ENCODE assay signal across 9 cellular contexts in genomic region chr12:54304187-54304810, GRCh38. TPM values are rescaled to one million over a fixed set of nuclear protein-coding genes. Genes with fewer than 3 reads are reported as not detected.
DNase-seq lines count a peak whose midpoint lies in the region; ATAC-seq and TF ChIP-seq lines count a peak whose summit lies in the region.
"Had no signal": no experiment of that assay in that cellular context is flagged by ENCODE, and none has a peak within 500 bp of the region (broad histone marks: within the 10 kb centered on the region; RNA-seq: fewer than 3 reads in every experiment).

No MANE protein-coding gene starts in this region.

- peak overlapping the region; percentile 80 for H3K4me3 Mint-ChIP-seq in dendritic cell treated with granulocyte-macrophage colony-stimulating factor and Interleukin-4, amounts not matched to agents 40 ng/mL and 50 ng/mL, for 4 days

- peak overlapping the region; percentile 95 for H3K27ac Mint-ChIP-seq in dendritic cell treated with granulocyte-macrophage colony-stimulating factor and Interleukin-4, amounts not matched to agents 40 ng/mL and 50 ng/mL, for 4 days

- H4K20me1 ChIP-seq in DND-41 (ENCODE audit: insufficient read depth, low read length) = no peaks in the 10 kb centered on the region

- H3K4me3 ChIP-seq in DND-41 (ENCODE audit: low read depth in 1 of 2, low read length in 2 of 2) (peak overlapping the region in 1 of 2 experiments; percentile 42; a peak in 2 of 4 replicates), mucosa of stomach (ENCODE audit: low read length) (no peak overlapping the region), vagina (no peak overlapping the region)

- intact Hi-C loops in dendritic cell treated with granulocyte-macrophage colony-stimulating factor and Interleukin-4, amounts not matched to agents 40 ng/mL and 50 ng/mL, for 4 days (cut with micrococcal nuclease) = no loop called here
- intact Hi-C loops in vagina (cut with DNase I) = no loop called here

- TF ChIP-seq CTCF in DND-41 (IDR thresholded peaks at IDR 0.05; ENCODE audit: borderline replicate concordance, extremely low read depth, low read length, poor library complexity, severe bottlenecking) (no peak), vagina (IDR thresholded peaks at IDR 0.05) (no peak)

- H3K27me3 Mint-ChIP-seq in dendritic cell treated with granulocyte-macrophage colony-stimulating factor and Interleukin-4, amounts not matched to agents 40 ng/mL and 50 ng/mL, for 4 days = no peaks in the 10 kb centered on the region

- TF ChIP-seq POLR2A in vagina (IDR thresholded peaks at IDR 0.05) = no peak

- peaks cover 34% of the 10 kb centered on the region for H3K27me3 ChIP-seq in DND-41 (ENCODE audit: insufficient read depth, low read length, poor library complexity)
- peaks cover 20% of the 10 kb centered on the region for H3K27me3 ChIP-seq in mucosa of stomach (ENCODE audit: control insufficient read depth, insufficient read depth, low read length)
- no peaks in the 10 kb centered on the region for H3K27me3 ChIP-seq in vagina

- H3K36me3 Mint-ChIP-seq in dendritic cell treated with granulocyte-macrophage colony-stimulating factor and Interleukin-4, amounts not matched to agents 40 ng/mL and 50 ng/mL, for 4 days (ENCODE audit: low read depth) = peaks cover 17% of the 10 kb centered on the region

- H3K4me1 ChIP-seq in DND-41 (ENCODE audit: insufficient read depth, low read length) (peaks cover 17% of the 10 kb centered on the region), mucosa of stomach (ENCODE audit: control insufficient read depth, insufficient read depth, low read length) (peaks cover 40% of the 10 kb centered on the region), vagina (peaks cover 12% of the 10 kb centered on the region)

- DNase-seq in DND-41 = peak; percentile 90
- peak; percentile 72 for DNase-seq in NCI-H2107 (lab: John Stamatoyannopoulos, UW)
- no peak for DNase-seq in DMS53 (lab: John Stamatoyannopoulos, UW)
- no peak for DNase-seq in vagina (ENCODE audit: extremely low spot score in 2 of 2)
- DNase-seq in NCI-H446 (lab: John Stamatoyannopoulos, UW) = no peak
- DNase-seq in central memory CD4-positive, alpha-beta T cell = no peak

- peak overlapping the region; percentile 10; the same call in 1 of the 2 replicates for H2AFZ ChIP-seq in DND-41 (ENCODE audit: low read depth, low read length)

- no peaks in the 10 kb centered on the region for H3K9me3 Mint-ChIP-seq in dendritic cell treated with granulocyte-macrophage colony-stimulating factor and Interleukin-4, amounts not matched to agents 40 ng/mL and 50 ng/mL, for 4 days

- H3K27ac ChIP-seq in DND-41 (ENCODE audit: low read length) = peak overlapping the region; percentile 26
- no peak overlapping the region for H3K27ac ChIP-seq in vagina

- H3K36me3 ChIP-seq in DND-41 (ENCODE audit: insufficient read depth, low read length) = no peaks in the 10 kb centered on the region
- H3K36me3 ChIP-seq in mucosa of stomach (ENCODE audit: control insufficient read depth, insufficient read depth, low read length) = no peaks in the 10 kb centered on the region
- no peaks in the 10 kb centered on the region for H3K36me3 ChIP-seq in vagina

- no peaks in the 10 kb centered on the region for H3K79me2 ChIP-seq in DND-41 (ENCODE audit: insufficient read depth, low read length)

- peaks cover 79% of the 10 kb centered on the region for H3K4me1 Mint-ChIP-seq in dendritic cell treated with granulocyte-macrophage colony-stimulating factor and Interleukin-4, amounts not matched to agents 40 ng/mL and 50 ng/mL, for 4 days (ENCODE audit: low read depth)

- H3K9me3 ChIP-seq in DND-41 (ENCODE audit: insufficient read depth, low read length, severe bottlenecking) (no peaks in the 10 kb centered on the region), mucosa of stomach (ENCODE audit: control insufficient read depth, low read length) (no peaks in the 10 kb centered on the region), vagina (no peaks in the 10 kb centered on the region)

- H3K9ac ChIP-seq in DND-41 (ENCODE audit: low read depth, low read length) (peak overlapping the region; percentile 25), mucosa of stomach (ENCODE audit: low read length) (peak overlapping the region; percentile 51)

- H3K4me2 ChIP-seq in DND-41 (ENCODE audit: insufficient read depth, low read length) = peak overlapping the region; percentile 62

- ATAC-seq in DND-41 (ENCODE audit: insufficient read depth, low read depth) = peak; percentile 94

RNA-seq across cellular contexts. Expression of gene NFE2, which starts 3.5 kb away (rescaled TPM):
- not detected for total RNA-seq in vagina
- total RNA-seq: pulmonary artery endothelial cell had no signal

RNA-seq across cellular contexts. Expression of gene COPZ1, which starts 20.6 kb away (rescaled TPM):
- 47.6 TPM for total RNA-seq in vagina

RNA-seq across cellular contexts. Expression of gene HNRNPA1, which starts 23.8 kb away (rescaled TPM):
- total RNA-seq in vagina = 521 TPM

RNA-seq across cellular contexts. Expression of gene CBX5, which starts 24.4 kb away (rescaled TPM):
- total RNA-seq in vagina = 21.6 TPM

RNA-seq across cellular contexts. Expression of gene GPR84, which starts 60.0 kb away (rescaled TPM):
- total RNA-seq in vagina = not detected
- total RNA-seq: pulmonary artery endothelial cell had no signal

Comparison
In these comparisons a context has a peak if more than half of its experiments do, and no peak if none do; other contexts are left out.
1. DNase-seq: peak in DND-41 (single experiment) and NCI-H2107 (single experiment); none in DMS53 (single experiment), vagina (0 of 2), NCI-H446 (0 of 2) and central memory CD4-positive, alpha-beta T cell (single experiment).